Comparison of ENCODE assay signal across 11 cellular contexts in genomic region chr20:31966991-31967655, GRCh38. TPM values are rescaled to one million over a fixed set of nuclear protein-coding genes. Genes with fewer than 3 reads are reported as not detected.
DNase-seq lines count a peak whose midpoint lies in the region; ATAC-seq and TF ChIP-seq lines count a peak whose summit lies in the region.
"Had no signal": no experiment of that assay in that cellular context is flagged by ENCODE, and none has a peak within 500 bp of the region (broad histone marks: within the 10 kb centered on the region; RNA-seq: fewer than 3 reads in every experiment).

No MANE protein-coding gene starts in this region.

- peak overlapping the region; percentile 46 for H3K4me3 Mint-ChIP-seq in activated naive CD4-positive, alpha-beta T cell treated with anti-CD3 and anti-CD28 coated beads, Interleukin-2, amount 10 ng/mL, durations not matched to agents 7 days and 5 days
- H3K4me3 Mint-ChIP-seq in stimulated activated naive B cell treated with anti-CD40 and anti-IgM and Interleukin-4, amounts not matched to agents 10 μg/mL and 1 μg/mL and 100 μg/mL, for 72 hours, result peak overlapping the region; percentile 20 to 63

- no peak overlapping the region for H3K27ac Mint-ChIP-seq in activated naive CD4-positive, alpha-beta T cell treated with anti-CD3 and anti-CD28 coated beads, Interleukin-2, amount 10 ng/mL, durations not matched to agents 7 days and 5 days
- H3K27ac Mint-ChIP-seq in stimulated activated naive B cell treated with anti-CD40 and anti-IgM and Interleukin-4, amounts not matched to agents 10 μg/mL and 1 μg/mL and 100 μg/mL, for 72 hours, result no peak overlapping the region

- no peaks in the 10 kb centered on the region for H3K9me3 Mint-ChIP-seq in activated naive CD4-positive, alpha-beta T cell treated with anti-CD3 and anti-CD28 coated beads, Interleukin-2, amount 10 ng/mL, durations not matched to agents 7 days and 5 days
- H3K9me3 Mint-ChIP-seq in stimulated activated naive B cell treated with anti-CD40 and anti-IgM and Interleukin-4, amounts not matched to agents 10 μg/mL and 1 μg/mL and 100 μg/mL, for 72 hours, result no peaks in the 10 kb centered on the region

- peaks cover 75% of the 10 kb centered on the region for H3K27me3 Mint-ChIP-seq in activated naive CD4-positive, alpha-beta T cell treated with anti-CD3 and anti-CD28 coated beads, Interleukin-2, amount 10 ng/mL, durations not matched to agents 7 days and 5 days
- H3K27me3 Mint-ChIP-seq in stimulated activated naive B cell treated with anti-CD40 and anti-IgM and Interleukin-4, amounts not matched to agents 10 μg/mL and 1 μg/mL and 100 μg/mL, for 72 hours, result peaks cover 50 to 63% of the 10 kb centered on the region in 2 donors

- DNase-seq in activated naive CD4-positive, alpha-beta T cell treated with anti-CD3 and anti-CD28 coated beads, Interleukin-2, amount 10 ng/mL, durations not matched to agents 7 days and 5 days, result no peak
- no peak for DNase-seq in activated naive CD4-positive, alpha-beta T cell treated with Interleukin-2 at 50 U/mL for 16 hours
- DNase-seq in hepatocyte (ENCODE audit: low spot score), result no peak
- DNase-seq in stimulated activated naive B cell treated with anti-CD40 and anti-IgM and Interleukin-4, amounts not matched to agents 10 μg/mL and 1 μg/mL and 100 μg/mL, for 72 hours, result no peak
- no peak for DNase-seq in Kasumi-1 (lab: John Stamatoyannopoulos, UW)
- no peak for DNase-seq in NK-92 treated with Interleukin-12 subunit alpha and Interleukin-12 subunit beta, amount 100 ng/mL, for 24 hours (lab: John Stamatoyannopoulos, UW)
- DNase-seq: MG63; stimulated activated naive CD4-positive, alpha-beta T cell treated with Interleukin-2 at 50 U/mL for 16 hours had no signal

- H2AFZ ChIP-seq in OCI-LY3 (ENCODE audit: low read depth, low read length) (no peak overlapping the region), hepatocyte (no peak overlapping the region)

- H3K36me3 ChIP-seq in OCI-LY3 (replicated peaks; ENCODE audit: low read depth, low read length) (no peaks in the 10 kb centered on the region), hepatocyte (replicated peaks; ENCODE audit: insufficient read depth, low read depth) (no peaks in the 10 kb centered on the region)
- H3K36me3 ChIP-seq: MG63 had no signal

- H3K9me2 ChIP-seq in hepatocyte (replicated peaks; ENCODE audit: insufficient read depth), result no peaks in the 10 kb centered on the region

- H3K9me3 ChIP-seq in OCI-LY3 (ENCODE audit: insufficient read depth, low read length) (no peaks in the 10 kb centered on the region), hepatocyte (ENCODE audit: low read depth) (no peaks in the 10 kb centered on the region)
- H3K9me3 ChIP-seq: MG63 had no signal

- H3K79me2 ChIP-seq in OCI-LY3 (ENCODE audit: low read length) (no peaks in the 10 kb centered on the region), hepatocyte (no peaks in the 10 kb centered on the region)

- H3K9ac ChIP-seq in OCI-LY3 (ENCODE audit: low read length), result no peak overlapping the region

- H3K4me1 Mint-ChIP-seq in activated naive CD4-positive, alpha-beta T cell treated with anti-CD3 and anti-CD28 coated beads, Interleukin-2, amount 10 ng/mL, durations not matched to agents 7 days and 5 days, result peaks cover 10% of the 10 kb centered on the region
- peaks cover 7 to 15% of the 10 kb centered on the region in 2 donors for H3K4me1 Mint-ChIP-seq in stimulated activated naive B cell treated with anti-CD40 and anti-IgM and Interleukin-4, amounts not matched to agents 10 μg/mL and 1 μg/mL and 100 μg/mL, for 72 hours

- CTCF ChIA-PET in activated naive CD4-positive, alpha-beta T cell treated with anti-CD3 and anti-CD28 coated beads, Interleukin-2, amount 10 ng/mL, durations not matched to agents 7 days and 5 days (lab: Charles Lee), result interaction anchor here (1.0 to 1.5 kb wide), 2 partner anchors 14 to 59 kb away, joined by 3 to 7 read pairs; partner anchors contain the start of gene PDRG1

- H4K20me1 ChIP-seq in OCI-LY3 (ENCODE audit: insufficient read depth, low read length) (peaks cover 9% of the 10 kb centered on the region), hepatocyte (ENCODE audit: insufficient read depth, poor library complexity, severe bottlenecking) (no peaks in the 10 kb centered on the region)

- 13% methylated on average over 5 of the region's 5 CpGs for WGBS in hepatocyte (ENCODE audit: low lambda C conversion rate, missing lambda C conversion rate)

- TF ChIP-seq CTCF in OCI-LY3 (IDR thresholded peaks at IDR 0.05; ENCODE audit: low read depth, low read length) (no peak), hepatocyte (IDR thresholded peaks at IDR 0.05; ENCODE audit: poor library complexity) (no peak)

- no peak for ATAC-seq in stimulated activated naive B cell treated with anti-CD40 and anti-IgM and Interleukin-4, amounts not matched to agents 10 μg/mL and 1 μg/mL and 100 μg/mL, for 72 hours (replicated peaks)
- no peak for ATAC-seq in GM19463 (IDR thresholded peaks at IDR 0.05; ENCODE audit: unreplicated experiment)

- H3K4me3 ChIP-seq in OCI-LY3 (ENCODE audit: low read length) (peak overlapping the region; percentile 37), hepatocyte (no peak overlapping the region)
- H3K4me3 ChIP-seq: MG63 had no signal

- H3K27me3 ChIP-seq in OCI-LY3 (ENCODE audit: low read depth, low read length), result peaks cover 68% of the 10 kb centered on the region
- H3K27me3 ChIP-seq in hepatocyte, result peaks cover 81% of the 10 kb centered on the region

- no peaks in the 10 kb centered on the region for H3K36me3 Mint-ChIP-seq in activated naive CD4-positive, alpha-beta T cell treated with anti-CD3 and anti-CD28 coated beads, Interleukin-2, amount 10 ng/mL, durations not matched to agents 7 days and 5 days
- no peaks in the 10 kb centered on the region for H3K36me3 Mint-ChIP-seq in stimulated activated naive B cell treated with anti-CD40 and anti-IgM and Interleukin-4, amounts not matched to agents 10 μg/mL and 1 μg/mL and 100 μg/mL, for 72 hours

- H3K27ac ChIP-seq in OCI-LY3 (ENCODE audit: low read length) (no peak overlapping the region), hepatocyte (no peak overlapping the region)

- H3K4me2 ChIP-seq in OCI-LY3 (ENCODE audit: low read length) (peak overlapping the region; percentile 67), hepatocyte (peak overlapping the region; percentile 77)

- no peaks in the 10 kb centered on the region for H3K4me1 ChIP-seq in OCI-LY3 (ENCODE audit: low read length)
- peaks cover 3% of the 10 kb centered on the region for H3K4me1 ChIP-seq in hepatocyte (ENCODE audit: insufficient read depth)

RNA-seq across cellular contexts. Expression of gene XKR7, which starts 0.8 kb away (rescaled TPM):
- total RNA-seq in hepatocyte, result 0.12 and 0.37 TPM in 2 replicates
- not detected in 2 replicates for polyA plus RNA-seq in hepatocyte
- polyA plus RNA-seq: endothelial cell of umbilical vein had no signal

RNA-seq across cellular contexts. Expression of gene PDRG1, which starts 15.3 kb away (rescaled TPM):
- 8.9 and 9.1 TPM in 2 replicates for total RNA-seq in hepatocyte
- 25.4 and 26.3 TPM in 2 replicates for polyA plus RNA-seq in hepatocyte

RNA-seq across cellular contexts. Expression of gene CCM2L, which starts 43.1 kb away (rescaled TPM):
- total RNA-seq in hepatocyte, result 0.77 and 0.80 TPM in 2 replicates
- 0.56 and 1.0 TPM in 2 replicates for polyA plus RNA-seq in hepatocyte
